Comparison of ENCODE assay signal across 12 cellular contexts in genomic region chr5:58094031-58094430, GRCh38.
DNase-seq lines count a peak whose midpoint lies in the region; ATAC-seq and FAIRE-seq lines count a peak whose summit lies in the region.
"Had no signal": no experiment of that assay in that cellular context is flagged by ENCODE, and none has a peak within 500 bp of the region (broad histone marks: within the 10 kb centered on the region; RNA-seq: fewer than 3 reads in every experiment).

No MANE protein-coding gene starts in this region.

- ATAC-seq in GM19351 (IDR thresholded peaks at IDR 0.05; ENCODE audit: unreplicated experiment), result peak; percentile 53
- ATAC-seq in esophagus mucosa, result peak; percentile 94
- no peak for ATAC-seq in HG03439 (IDR thresholded peaks at IDR 0.05; ENCODE audit: unreplicated experiment)
- ATAC-seq: lower lobe of right lung, sciatic nerve had no signal

- no peak overlapping the region for H3K4me3 ChIP-seq in H7 (ENCODE audit: insufficient read depth, low read depth, low read length)
- H3K4me3 ChIP-seq: esophagus muscularis mucosa, lower lobe of right lung had no signal

- peak; percentile 55 for DNase-seq in Daoy (ENCODE audit: low read depth)
- peak; percentile 5 for DNase-seq in RCC 7860 (ENCODE audit: low spot score)
- no peak for DNase-seq in H7
- DNase-seq in Kasumi-1 (lab: John Stamatoyannopoulos, UW), result no peak
- DNase-seq: cerebellar nuclear complex, lower lobe of right lung, NCI-H2107 had no signal

- H3K27me3 ChIP-seq in H7 (ENCODE audit: control insufficient read depth, insufficient read depth, low read length), result no peaks in the 10 kb centered on the region
- H3K27me3 ChIP-seq: esophagus muscularis mucosa had no signal

- FAIRE-seq in RCC 7860 (lab: Jason Lieb, UNC), result no peak

- no peaks in the 10 kb centered on the region for H3K36me3 ChIP-seq in H7 (replicated peaks; ENCODE audit: control insufficient read depth, insufficient read depth, low read length)
- H3K36me3 ChIP-seq: esophagus muscularis mucosa, lower lobe of right lung had no signal

Comparison
In these comparisons a context has a peak if more than half of its experiments do, and no peak if none do; other contexts are left out.
1. DNase-seq: peak in Daoy (single experiment) and RCC 7860 (single experiment); none in H7 (single experiment) and Kasumi-1 (0 of 2).